10 cellular contexts compared by ENCODE assay signal in the genomic region with DNA sequence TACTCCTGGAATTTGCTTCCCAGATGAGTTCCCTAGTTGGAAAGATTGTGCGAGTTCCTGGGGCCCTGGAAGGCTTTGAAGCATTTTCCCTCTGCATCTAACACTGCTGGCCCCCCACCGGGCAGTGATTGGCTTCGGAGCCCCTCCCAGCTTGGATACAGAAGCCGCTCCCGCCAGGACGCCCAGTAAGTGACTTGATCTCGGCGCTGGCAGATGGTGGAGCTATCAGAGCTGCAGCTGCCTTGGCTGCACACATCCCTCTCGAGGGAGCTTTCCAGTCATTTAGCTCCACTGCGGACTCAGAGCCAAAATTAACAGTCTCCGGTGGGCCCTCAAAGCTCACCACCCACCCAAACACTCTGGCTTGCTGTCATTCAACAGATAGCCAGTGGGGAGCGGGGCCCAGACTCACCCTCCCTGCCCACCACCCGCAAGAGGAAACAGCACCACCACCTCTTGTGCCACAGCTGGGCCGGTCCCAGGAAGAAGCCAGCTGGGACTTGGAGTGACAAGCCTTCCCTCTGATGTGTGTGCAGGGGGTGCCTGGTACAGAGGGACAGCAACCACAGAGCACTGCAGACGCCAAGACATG.
A peak's percentile ranks its signal among the peaks of the same experiment; 100 is the strongest.
DNase-seq lines count a peak whose midpoint lies in the region; ATAC-seq and TF ChIP-seq lines count a peak whose summit lies in the region.
"Had no signal": no experiment of that assay in that cellular context is flagged by ENCODE, and none has a peak within 500 bp of the region (broad histone marks: within the 10 kb centered on the region; RNA-seq: fewer than 3 reads in every experiment).

No MANE protein-coding gene starts in this region.

- H3K9me3 ChIP-seq in neural cell (ENCODE audit: low read length) (no peaks in the 10 kb centered on the region), PC-3 (ENCODE audit: low read length) (no peaks in the 10 kb centered on the region)
- H3K9me3 ChIP-seq: SJSA1, transverse colon had no signal

- TF ChIP-seq RAD21 in neural cell (conservative IDR thresholded peaks at IDR 0.05), result no peak

- no peak overlapping the region for H3K4me3 ChIP-seq in neural cell (ENCODE audit: low read length)
- no peak overlapping the region for H3K4me3 ChIP-seq in PC-3 (ENCODE audit: low read length)
- H3K4me3 ChIP-seq: SJSA1, transverse colon had no signal

- POLR2A ChIA-PET in PC-3 (lab: Charles Lee; ENCODE audit: unreplicated experiment), result no interaction called here

- H3K79me2 ChIP-seq in neural cell (replicated peaks; ENCODE audit: insufficient read depth, low read length) (no peaks in the 10 kb centered on the region), PC-3 (ENCODE audit: low read length) (no peaks in the 10 kb centered on the region)

- TF ChIP-seq CTCF in neural cell (IDR thresholded peaks at IDR 0.05; ENCODE audit: poor library complexity, severe bottlenecking), result peak; percentile 19
- no peak for TF ChIP-seq CTCF in PC-3 (conservative IDR thresholded peaks at IDR 0.05; ENCODE audit: low read depth, low read length)

- H3K27ac ChIP-seq in cingulate gyrus (ENCODE audit: low read depth, low read length) (peak overlapping the region; percentile 78), neural cell (ENCODE audit: low read length) (no peak overlapping the region), PC-3 (ENCODE audit: low read length) (no peak overlapping the region)
- H3K27ac ChIP-seq: SJSA1, transverse colon had no signal

- H3K27me3 ChIP-seq in neural cell (ENCODE audit: insufficient read depth, low read depth, low read length) (no peaks in the 10 kb centered on the region), PC-3 (ENCODE audit: low read length) (peaks cover 92% of the 10 kb centered on the region)
- H3K27me3 ChIP-seq: SJSA1, transverse colon had no signal

- peaks cover 3% of the 10 kb centered on the region for H3F3A ChIP-seq in neural cell (ENCODE audit: insufficient read depth, low read length, poor library complexity, severe bottlenecking)
- H3F3A ChIP-seq in PC-3 (ENCODE audit: low read length, unreplicated experiment), result no peaks in the 10 kb centered on the region

- CTCF ChIA-PET in PC-3 (lab: Charles Lee), result no interaction called here

- no TSS peak for BruUV-seq in PC-3 (replicated peaks; lab: Mats Ljungman, UMichigan)

- no peak overlapping the region for H2AFZ ChIP-seq in neural cell (ENCODE audit: low read depth, low read length)
- no peak overlapping the region for H2AFZ ChIP-seq in PC-3 (ENCODE audit: low read length)

- TF ChIP-seq EP300 in neural cell (conservative IDR thresholded peaks at IDR 0.05; ENCODE audit: poor library complexity, severe bottlenecking), result no peak

- intact Hi-C loops in PC-3 (cut with micrococcal nuclease), result no loop called here

- H3K4me2 ChIP-seq in neural cell (ENCODE audit: low read length), result no peak overlapping the region
- H3K4me2 ChIP-seq in PC-3 (ENCODE audit: low read length), result no peak overlapping the region

- H3K9ac ChIP-seq in neural cell (ENCODE audit: low read length), result no peak overlapping the region
- no peak overlapping the region for H3K9ac ChIP-seq in PC-3 (ENCODE audit: low read length)

- ATAC-seq in GM18519 (IDR thresholded peaks at IDR 0.05; ENCODE audit: low FRiP score, unreplicated experiment), result no peak
- ATAC-seq in PC-3, result no peak

- no peaks in the 10 kb centered on the region for H3K9me2 ChIP-seq in neural cell (ENCODE audit: insufficient read depth, low read length)
- H3K9me2 ChIP-seq in PC-3 (replicated peaks; ENCODE audit: low read length), result no peaks in the 10 kb centered on the region

- H3K36me3 ChIP-seq in neural cell (ENCODE audit: insufficient read depth, low read length) (no peaks in the 10 kb centered on the region), PC-3 (ENCODE audit: low read depth, low read length) (no peaks in the 10 kb centered on the region)
- H3K36me3 ChIP-seq: SJSA1, transverse colon had no signal

- DNase-seq in DMS 273 (lab: John Stamatoyannopoulos, UW; ENCODE audit: unreplicated experiment) (peak; percentile 94), NCI-H2107 (lab: John Stamatoyannopoulos, UW) (peak; percentile 35), SK-N-DZ (ENCODE audit: low spot score) (no peak), SIG-M5 (lab: John Stamatoyannopoulos, UW) (no peak), PC-3 (no peak)
- DNase-seq: transverse colon had no signal

- no peaks in the 10 kb centered on the region for H3K4me1 ChIP-seq in PC-3 (ENCODE audit: insufficient read depth, low read length)
- H3K4me1 ChIP-seq: SJSA1, transverse colon had no signal

- no peaks in the 10 kb centered on the region for H4K20me1 ChIP-seq in neural cell (ENCODE audit: insufficient read depth)
- H4K20me1 ChIP-seq in PC-3 (ENCODE audit: low read length), result no peaks in the 10 kb centered on the region

TF ChIP-seq in neural cell, 6 proteins besides CTCF, POLR2A, EP300 and RAD21:
- TF ChIP-seq SMC3 (conservative IDR thresholded peaks at IDR 0.05; ENCODE audit: poor library complexity), result peak; percentile 25
- no peak for TF ChIP-seq REST (IDR thresholded peaks at IDR 0.05; ENCODE audit: borderline replicate concordance)
- TF ChIP-seq TAF1 (IDR thresholded peaks at IDR 0.05; ENCODE audit: low read depth), result no peak

Comparison
In these comparisons a context has a peak if more than half of its experiments do, and no peak if none do; other contexts are left out.
1. DNase-seq: peak in DMS 273 (single experiment) and NCI-H2107 (single experiment); none in SK-N-DZ (single experiment), SIG-M5 (single experiment) and PC-3 (single experiment).